Comparison of ENCODE assay signal across 24 cellular contexts in the genomic region with DNA sequence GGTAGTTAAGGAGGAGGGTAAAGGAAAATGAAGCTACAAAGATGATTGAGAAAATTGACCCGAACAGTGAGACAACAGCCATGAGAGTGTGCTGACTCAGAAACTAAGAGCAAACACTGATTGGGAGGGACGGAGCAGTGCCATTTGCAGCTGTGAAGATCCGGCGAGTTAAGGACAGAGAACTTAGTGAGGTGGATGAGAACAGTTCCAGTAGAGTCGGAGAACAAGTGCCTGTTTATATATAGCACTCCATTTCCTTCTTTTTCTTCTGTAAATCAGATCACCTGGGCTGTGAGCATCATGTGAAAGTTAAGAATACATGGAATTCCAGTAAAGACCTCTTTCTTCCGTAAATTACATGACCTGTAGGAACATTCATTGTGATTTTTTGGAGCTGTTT.
"Had no signal": no experiment of that assay in that cellular context is flagged by ENCODE, and none has a peak within 500 bp of the region (broad histone marks: within the 10 kb centered on the region; RNA-seq: fewer than 3 reads in every experiment).

No MANE protein-coding gene starts in this region.

- H3K27ac ChIP-seq: PC-9, SK-N-MC, VCaP had no signal

- H3K4me3 ChIP-seq: PC-9, SK-N-MC had no signal

- DNase-seq: activated CD4-positive, alpha-beta memory T cell treated with anti-CD3 and anti-CD28 coated beads, Interleukin-2, amount 10 ng/mL, durations not matched to agents 7 days and 5 days; activated CD4-positive, alpha-beta T cell treated with anti-CD3 and anti-CD28 coated beads for 36 hours; activated CD4-positive, alpha-beta T cell treated with anti-CD3 and anti-CD28 coated beads, Interleukin-2, amount 50 U/mL, for 1 hour; activated gamma-delta T cell; activated naive CD4-positive, alpha-beta T cell treated with anti-CD3 and anti-CD28 coated beads for 36 hours; activated T-cell treated with anti-CD3 and anti-CD28 coated beads for 4 hours; activated T-cell treated with anti-CD3 and anti-CD28 coated beads, Interleukin-2, amount 50 U/mL, for 48 hours; amygdala; cerebellar nuclear complex; NCI-H1105 treated with DMSO at 0.1 percent for 48 hours; NCI-H1436 treated with DMSO at 0.1 percent for 48 hours; NCI-H1930; NCI-H2171; NCI-H345; NCI-H510A; NCI-H526 treated with DMSO at 0.1 percent for 48 hours; PC-9; SIG-M5; T-cell; T-helper 2 cell; T1000 had no signal

- H3K4me2 ChIP-seq: PC-9 had no signal

- H2AFZ ChIP-seq: PC-9 had no signal

- ATAC-seq: activated CD4-positive, alpha-beta T cell treated with anti-CD3 and anti-CD28 coated beads for 36 hours; activated T-helper 17 cell treated with anti-CD3 and anti-CD28 coated beads, Interleukin-2, amount 50 U/mL, for 72 hours; T-cell had no signal
